ENCODE assay signal across 12 cellular contexts in the genomic region with DNA sequence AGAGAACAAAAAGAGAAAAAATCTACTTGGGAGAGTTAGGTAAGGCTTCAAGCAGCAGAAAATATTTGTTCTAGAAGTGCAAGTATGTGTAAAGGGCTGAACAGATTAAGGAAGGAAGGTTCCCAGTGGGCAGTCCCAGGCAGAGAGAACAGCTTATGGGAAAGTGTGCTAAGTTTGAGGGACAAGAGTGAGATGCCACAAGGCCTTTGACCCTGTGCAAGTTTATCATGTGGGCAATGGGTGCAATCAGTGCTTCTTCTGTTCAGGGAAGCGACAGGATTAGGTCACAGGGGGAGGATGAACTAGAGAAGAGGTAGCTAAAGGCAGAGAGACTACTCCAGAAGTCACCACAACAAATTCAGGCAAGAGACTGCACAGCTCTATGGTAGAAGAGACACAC. TPM values are rescaled to one million over a fixed set of nuclear protein-coding genes. Genes with fewer than 3 reads are reported as not detected.
DNase-seq lines count a peak whose midpoint lies in the region; ATAC-seq lines count a peak whose summit lies in the region.
"Had no signal": no experiment of that assay in that cellular context is flagged by ENCODE, and none has a peak within 500 bp of the region (broad histone marks: within the 10 kb centered on the region; RNA-seq: fewer than 3 reads in every experiment).

No MANE protein-coding gene starts in this region.

- no peak for ATAC-seq in activated CD4-positive, alpha-beta T cell treated with anti-CD3 and anti-CD28 coated beads for 36 hours
- peak; percentile 39 for ATAC-seq in left colon
- ATAC-seq in stimulated activated naive CD8-positive, alpha-beta T cell treated with anti-CD3 and anti-CD28 coated beads, Interleukin-15, Interleukin-2, amounts not matched to agents 100 U/mL and 50 U/mL, for 24 hours: peak; percentile 19
- ATAC-seq in GM21423 (IDR thresholded peaks at IDR 0.05; ENCODE audit: unreplicated experiment): no peak
- ATAC-seq in GM21381 (IDR thresholded peaks at IDR 0.05; ENCODE audit: unreplicated experiment): no peak

- H3K9me3 Mint-ChIP-seq in activated CD4-positive, alpha-beta T cell treated with anti-CD3 and anti-CD28 coated beads for 36 hours (ENCODE audit: low read depth): no peaks in the 10 kb centered on the region
- H3K9me3 Mint-ChIP-seq in activated CD4-positive, alpha-beta memory T cell treated with anti-CD3 and anti-CD28 coated beads, Interleukin-2, amount 10 ng/mL, durations not matched to agents 7 days and 5 days: no peaks in the 10 kb centered on the region

- POLR2A ChIA-PET in activated CD4-positive, alpha-beta T cell treated with anti-CD3 and anti-CD28 coated beads for 36 hours (lab: Charles Lee): interaction anchor here (0.6 to 2.5 kb wide), 5 partner anchors 8 to 21 kb away, joined by 3 to 14 read pairs (median 4); no protein-coding TSS in a partner anchor
- POLR2A ChIA-PET in activated CD4-positive, alpha-beta memory T cell treated with anti-CD3 and anti-CD28 coated beads, Interleukin-2, amount 10 ng/mL, durations not matched to agents 7 days and 5 days (lab: Charles Lee): interaction anchor here (1.0 to 16.2 kb wide), 9 partner anchors 9 to 279 kb away, joined by 3 to 255 read pairs (median 4); partner anchors contain the start of gene MYL12A

- H3K27me3 Mint-ChIP-seq in activated CD4-positive, alpha-beta T cell treated with anti-CD3 and anti-CD28 coated beads for 36 hours: no peaks in the 10 kb centered on the region
- H3K27me3 Mint-ChIP-seq in activated CD4-positive, alpha-beta memory T cell treated with anti-CD3 and anti-CD28 coated beads, Interleukin-2, amount 10 ng/mL, durations not matched to agents 7 days and 5 days: no peaks in the 10 kb centered on the region

- DNase-seq in activated CD4-positive, alpha-beta T cell treated with anti-CD3 and anti-CD28 coated beads for 36 hours: no peak
- DNase-seq in activated CD4-positive, alpha-beta T cell treated with anti-CD3 and anti-CD28 coated beads, Interleukin-2, amount 50 U/mL, for 1 hour: no peak
- DNase-seq in activated CD4-positive, alpha-beta memory T cell treated with anti-CD3 and anti-CD28 coated beads, Interleukin-2, amount 10 ng/mL, durations not matched to agents 7 days and 5 days: no peak
- DNase-seq in left colon (no peak), RKO (ENCODE audit: low spot score) (no peak)
- DNase-seq in stimulated activated naive CD8-positive, alpha-beta T cell treated with anti-CD3 and anti-CD28 coated beads, Interleukin-15, Interleukin-2, amounts not matched to agents 100 U/mL and 50 U/mL, for 24 hours: no peak
- DNase-seq: cerebellar nuclear complex, DMS53, NCI-H69, retina had no signal

- H3K4me3 Mint-ChIP-seq in activated CD4-positive, alpha-beta T cell treated with anti-CD3 and anti-CD28 coated beads for 36 hours: peak overlapping the region; percentile 81
- H3K4me3 Mint-ChIP-seq in activated CD4-positive, alpha-beta memory T cell treated with anti-CD3 and anti-CD28 coated beads, Interleukin-2, amount 10 ng/mL, durations not matched to agents 7 days and 5 days: no peak overlapping the region

- intact Hi-C loops in activated CD4-positive, alpha-beta T cell treated with anti-CD3 and anti-CD28 coated beads for 36 hours (cut with DNase I, micrococcal nuclease): no loop called here
- intact Hi-C loops in left colon (cut with DNase I, micrococcal nuclease): no loop called here

- H3K36me3 Mint-ChIP-seq in activated CD4-positive, alpha-beta T cell treated with anti-CD3 and anti-CD28 coated beads for 36 hours (ENCODE audit: low read depth): peaks cover 68% of the 10 kb centered on the region
- peaks cover 22% of the 10 kb centered on the region for H3K36me3 Mint-ChIP-seq in activated CD4-positive, alpha-beta memory T cell treated with anti-CD3 and anti-CD28 coated beads, Interleukin-2, amount 10 ng/mL, durations not matched to agents 7 days and 5 days (ENCODE audit: low read depth)

- H3K4me1 Mint-ChIP-seq in activated CD4-positive, alpha-beta T cell treated with anti-CD3 and anti-CD28 coated beads for 36 hours: peaks cover 94% of the 10 kb centered on the region
- peaks cover 86% of the 10 kb centered on the region for H3K4me1 Mint-ChIP-seq in activated CD4-positive, alpha-beta memory T cell treated with anti-CD3 and anti-CD28 coated beads, Interleukin-2, amount 10 ng/mL, durations not matched to agents 7 days and 5 days

- CTCF ChIA-PET in activated CD4-positive, alpha-beta T cell treated with anti-CD3 and anti-CD28 coated beads for 36 hours (lab: Charles Lee): interaction anchor here (1.1 to 8.0 kb wide), 8 partner anchors 8 to 278 kb away, joined by 3 to 78 read pairs (median 8); no protein-coding TSS in a partner anchor
- CTCF ChIA-PET in activated CD4-positive, alpha-beta memory T cell treated with anti-CD3 and anti-CD28 coated beads, Interleukin-2, amount 10 ng/mL, durations not matched to agents 7 days and 5 days (lab: Charles Lee): interaction anchor here (0.9 to 6.0 kb wide), 7 partner anchors 9 to 160 kb away, joined by 3 to 65 read pairs (median 5); no protein-coding TSS in a partner anchor

- peak overlapping the region; percentile 98 for H3K27ac Mint-ChIP-seq in activated CD4-positive, alpha-beta T cell treated with anti-CD3 and anti-CD28 coated beads for 36 hours
- peak overlapping the region; percentile 61 for H3K27ac Mint-ChIP-seq in activated CD4-positive, alpha-beta memory T cell treated with anti-CD3 and anti-CD28 coated beads, Interleukin-2, amount 10 ng/mL, durations not matched to agents 7 days and 5 days

RNA-seq across cellular contexts. Expression of gene LPIN2, which starts 44.4 kb away (rescaled TPM):
- total RNA-seq in activated CD4-positive, alpha-beta T cell treated with anti-CD3 and anti-CD28 coated beads for 36 hours: 10 to 100 TPM; 82.6 to 95.3 TPM
- 10 to 100 TPM; 78.4 to 79.6 TPM for total RNA-seq in activated CD4-positive, alpha-beta memory T cell treated with anti-CD3 and anti-CD28 coated beads, Interleukin-2, amount 10 ng/mL, durations not matched to agents 7 days and 5 days
- 10 to 100 TPM; 40.5 to 58.5 TPM for total RNA-seq in left colon

Comparison
In these comparisons a context has a peak if more than half of its experiments do, and no peak if none do; other contexts are left out.
1. ATAC-seq: peak in left colon (single experiment) and stimulated activated naive CD8-positive, alpha-beta T cell treated with anti-CD3 and anti-CD28 coated beads, Interleukin-15, Interleukin-2, amounts not matched to agents 100 U/mL and 50 U/mL, for 24 hours (single experiment); none in activated CD4-positive, alpha-beta T cell treated with anti-CD3 and anti-CD28 coated beads for 36 hours (single experiment), GM21423 (single experiment) and GM21381 (single experiment).